Comparison of ENCODE assay signal across 12 cellular contexts in the genomic region with DNA sequence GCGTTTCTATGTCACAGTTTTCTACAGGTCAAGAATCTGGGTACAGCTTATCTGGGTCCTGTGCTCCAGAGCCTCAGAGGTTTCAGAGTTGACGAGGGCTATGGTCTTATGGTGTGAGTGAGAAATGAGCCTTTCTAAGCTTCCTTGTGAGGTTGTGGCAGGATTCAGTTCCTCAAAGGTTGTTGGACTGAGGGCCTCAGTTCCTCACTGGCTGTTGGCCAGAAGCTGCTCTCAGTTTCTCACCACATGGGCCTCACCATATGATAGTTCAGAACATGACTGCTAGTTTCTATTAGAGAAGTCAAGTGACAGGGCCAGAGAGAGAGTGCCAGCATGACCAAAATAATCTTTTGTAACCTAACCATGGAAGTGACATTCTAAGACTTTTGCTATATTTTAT.
DNase-seq lines count a peak whose midpoint lies in the region; ATAC-seq and TF ChIP-seq lines count a peak whose summit lies in the region.
"Had no signal": no experiment of that assay in that cellular context is flagged by ENCODE, and none has a peak within 500 bp of the region (broad histone marks: within the 10 kb centered on the region; RNA-seq: fewer than 3 reads in every experiment).

No MANE protein-coding gene starts in this region.

- WGBS in smooth muscle cell (ENCODE audit: low lambda C conversion rate), result 87% methylated on average over 2 of the region's 2 CpGs
- no CpG with 5 or more reads among the region's 2 CpGs for WGBS in neuronal stem cell (ENCODE audit: extremely low coverage in 2 of 2, insufficient read length in 2 of 2, insufficient replicate concordance in 1 of 2), 2 donors

- no peak overlapping the region for H2BK12ac ChIP-seq in neuronal stem cell (ENCODE audit: low read length)

- no peak overlapping the region for H2BK15ac ChIP-seq in neuronal stem cell (ENCODE audit: low read length)

- H4K91ac ChIP-seq in neuronal stem cell (ENCODE audit: low read depth, low read length, poor library complexity), result no peak overlapping the region

- H3K36me3 ChIP-seq in smooth muscle cell (ENCODE audit: low read depth) (no peaks in the 10 kb centered on the region), neuronal stem cell (replicated peaks in 1 of 2; ENCODE audit: control insufficient read depth in 2 of 2, insufficient read depth in 2 of 2, low read length in 2 of 2) (peaks cover 0 to 1% of the 10 kb centered on the region in 2 donors)
- H3K36me3 ChIP-seq: vagina had no signal

- peaks cover 7% of the 10 kb centered on the region for H3K9me3 Mint-ChIP-seq in osteocyte (ENCODE audit: unreplicated experiment)

- H3K27me3 Mint-ChIP-seq in osteocyte (ENCODE audit: unreplicated experiment), result no peaks in the 10 kb centered on the region

- no peaks in the 10 kb centered on the region for H3K4me1 ChIP-seq in smooth muscle cell (ENCODE audit: low read depth)
- no peaks in the 10 kb centered on the region for H3K4me1 ChIP-seq in neuronal stem cell (ENCODE audit: control insufficient read depth in 2 of 2, insufficient read depth in 1 of 2, low read depth in 1 of 2, low read length in 2 of 2)
- H3K4me1 ChIP-seq: vagina had no signal

- H3K4me3 ChIP-seq in smooth muscle cell (no peak overlapping the region), neuronal stem cell (ENCODE audit: low read length in 2 of 2) (no peak overlapping the region)
- H3K4me3 ChIP-seq: vagina had no signal

- CTCF ChIA-PET in GM10248 (lab: Yijun Ruan, JAX), result interaction anchor here (1.7 kb wide), 1 partner anchor 12 kb away, joined by 4 read pairs; no protein-coding TSS in a partner anchor

- no peaks in the 10 kb centered on the region for H3F3A ChIP-seq in smooth muscle cell (ENCODE audit: low read depth)

- H2AFZ ChIP-seq in smooth muscle cell (ENCODE audit: low read depth) (no peak overlapping the region), neuronal stem cell (ENCODE audit: low read length) (no peak overlapping the region)

- H3K14ac ChIP-seq in neuronal stem cell (ENCODE audit: low read length), result no peak overlapping the region

- H3K27ac ChIP-seq in smooth muscle cell (ENCODE audit: low read depth) (no peak overlapping the region), neuronal stem cell (replicated peaks; ENCODE audit: low read length) (no peak overlapping the region)
- H3K27ac ChIP-seq: vagina had no signal

- H3K18ac ChIP-seq in neuronal stem cell (ENCODE audit: low read length), result no peak overlapping the region

- no peak overlapping the region for H3K4me2 ChIP-seq in smooth muscle cell
- no peak overlapping the region for H3K4me2 ChIP-seq in neuronal stem cell (ENCODE audit: insufficient read depth, low read length, poor library complexity, severe bottlenecking)

- TF ChIP-seq CTCF in GM10248 (IDR thresholded peaks at IDR 0.05; ENCODE audit: control extremely low read depth, extremely low read depth, low read depth, missing control alignments) (no peak), smooth muscle cell (IDR thresholded peaks at IDR 0.05; ENCODE audit: borderline replicate concordance, insufficient read depth, poor library complexity, severe bottlenecking) (no peak), osteocyte (IDR thresholded peaks at IDR 0.05) (no peak)

- H4K8ac ChIP-seq in neuronal stem cell (ENCODE audit: low read depth, low read length), result no peak overlapping the region

- no peak overlapping the region for H2BK5ac ChIP-seq in neuronal stem cell (ENCODE audit: low read length)

- ATAC-seq in GM19372 (IDR thresholded peaks at IDR 0.05; ENCODE audit: low read depth, unreplicated experiment) (peak; percentile 97), HG02852 (IDR thresholded peaks at IDR 0.05; ENCODE audit: unreplicated experiment) (peak; percentile 93), HG03565 (IDR thresholded peaks at IDR 0.05; ENCODE audit: unreplicated experiment) (peak; percentile 93)
- ATAC-seq: HCT116, left colon had no signal

- no peaks in the 10 kb centered on the region for H3K27me3 ChIP-seq in smooth muscle cell (ENCODE audit: low read depth)
- H3K27me3 ChIP-seq in neuronal stem cell (ENCODE audit: control insufficient read depth in 3 of 3, insufficient read depth in 3 of 3, low read depth in 1 of 3, low read length in 3 of 3), result peaks cover 0 to 4% (median 0%) of the 10 kb centered on the region in 3 experiments
- H3K27me3 ChIP-seq: vagina had no signal

- no peaks in the 10 kb centered on the region for H3K4me1 Mint-ChIP-seq in osteocyte (ENCODE audit: unreplicated experiment)

- H2BK120ac ChIP-seq in neuronal stem cell (ENCODE audit: low read depth, low read length), result no peak overlapping the region

- no peak overlapping the region for H3K9ac ChIP-seq in smooth muscle cell (ENCODE audit: low read depth)
- H3K9ac ChIP-seq in neuronal stem cell (ENCODE audit: low read depth, low read length, poor library complexity), result no peak overlapping the region

- H3K9me3 ChIP-seq in smooth muscle cell (replicated peaks; ENCODE audit: low read depth) (no peaks in the 10 kb centered on the region), neuronal stem cell (replicated peaks in 1 of 2; ENCODE audit: control insufficient read depth in 2 of 2, insufficient read depth in 1 of 2, low read depth in 1 of 2, low read length in 2 of 2) (no peaks in the 10 kb centered on the region)
- H3K9me3 ChIP-seq: vagina had no signal

- POLR2A ChIA-PET in GM10248 (lab: Yijun Ruan, JAX), result no interaction called here

- H3K36me3 Mint-ChIP-seq in osteocyte (ENCODE audit: unreplicated experiment), result no peaks in the 10 kb centered on the region

- no peak overlapping the region for H3K4ac ChIP-seq in neuronal stem cell (ENCODE audit: low read length)

- H3K27ac Mint-ChIP-seq in osteocyte (ENCODE audit: unreplicated experiment), result no peak overlapping the region

- no peak overlapping the region for H3K4me3 Mint-ChIP-seq in osteocyte (ENCODE audit: unreplicated experiment)

- H4K20me1 ChIP-seq in smooth muscle cell (ENCODE audit: low read depth), result no peaks in the 10 kb centered on the region

- DNase-seq in GM10248 (ENCODE audit: extremely low spot score) (peak; percentile 46), smooth muscle cell (lab: John Stamatoyannopoulos, UW; ENCODE audit: unreplicated experiment) (no peak), NCI-H2196 (lab: John Stamatoyannopoulos, UW; ENCODE audit: unreplicated experiment) (no peak), osteocyte (ENCODE audit: extremely low spot score, unreplicated experiment) (no peak), neuronal stem cell (ENCODE audit: low spot score) (no peak)
- DNase-seq: occipital lobe had no signal

- H2AK5ac ChIP-seq in neuronal stem cell (ENCODE audit: low read depth, low read length), result no peak overlapping the region

- peaks cover 2% of the 10 kb centered on the region for H3K79me1 ChIP-seq in neuronal stem cell (ENCODE audit: low read depth, low read length)

- no peaks in the 10 kb centered on the region for H3K79me2 ChIP-seq in smooth muscle cell (ENCODE audit: low read depth)

- no peak overlapping the region for H3K23ac ChIP-seq in neuronal stem cell (ENCODE audit: low read depth, low read length, poor library complexity)
